ENCODE assay signal across 22 cellular contexts in the genomic region with DNA sequence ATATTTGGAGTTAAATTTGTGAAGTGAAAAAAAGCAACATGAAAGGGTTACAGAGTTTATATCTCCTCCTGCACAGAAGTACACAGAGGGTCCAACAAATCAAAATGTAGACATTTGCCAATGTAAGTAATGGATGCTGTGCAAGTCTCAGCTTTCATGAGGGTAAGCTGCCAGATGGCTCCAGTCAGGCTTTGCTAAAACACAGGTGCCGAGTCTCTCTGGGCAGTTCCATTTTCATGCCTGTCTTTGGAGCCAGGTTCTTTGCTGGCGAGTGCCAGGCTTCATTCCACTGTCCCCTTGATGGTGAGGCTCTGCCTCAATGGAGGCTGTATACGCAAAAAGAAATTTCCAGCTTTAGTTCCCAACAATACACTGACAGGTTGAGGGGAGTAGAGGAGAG.
"Had no signal": no experiment of that assay in that cellular context is flagged by ENCODE, and none has a peak within 500 bp of the region (broad histone marks: within the 10 kb centered on the region; RNA-seq: fewer than 3 reads in every experiment).

No MANE protein-coding gene starts in this region.

- H3K9me3 Mint-ChIP-seq: activated naive CD8-positive, alpha-beta T cell treated with anti-CD3 and anti-CD28 coated beads, Interleukin-2, amount 10 ng/mL, durations not matched to agents 7 days and 5 days; memory B cell; nephron progenitor cell; stimulated activated effector memory CD8-positive, alpha-beta T cell treated with anti-CD3 and anti-CD28 coated beads, Interleukin-12 subunit alpha, Interleukin-12 subunit beta, amount 100 ng/mL, for 72 hours; stimulated activated naive CD8-positive, alpha-beta T cell treated with anti-CD3 and anti-CD28 coated beads, Interleukin-15, amount 100 ng/mL, for 72 hours had no signal

- H3K27ac ChIP-seq: epithelial cell of prostate, gastroesophageal sphincter, heart left ventricle, parathyroid adenoma, right lobe of liver, skin epidermis, suprapubic skin, tibial nerve had no signal

- H3K4me3 Mint-ChIP-seq: activated naive CD8-positive, alpha-beta T cell treated with anti-CD3 and anti-CD28 coated beads, Interleukin-2, amount 10 ng/mL, durations not matched to agents 7 days and 5 days; memory B cell; nephron progenitor cell; stimulated activated effector memory CD8-positive, alpha-beta T cell treated with anti-CD3 and anti-CD28 coated beads, Interleukin-12 subunit alpha, Interleukin-12 subunit beta, amount 100 ng/mL, for 72 hours; stimulated activated naive CD8-positive, alpha-beta T cell treated with anti-CD3 and anti-CD28 coated beads, Interleukin-15, amount 100 ng/mL, for 72 hours had no signal

- H3K36me3 Mint-ChIP-seq: activated naive CD8-positive, alpha-beta T cell treated with anti-CD3 and anti-CD28 coated beads, Interleukin-2, amount 10 ng/mL, durations not matched to agents 7 days and 5 days; memory B cell; stimulated activated effector memory CD8-positive, alpha-beta T cell treated with anti-CD3 and anti-CD28 coated beads, Interleukin-12 subunit alpha, Interleukin-12 subunit beta, amount 100 ng/mL, for 72 hours had no signal

- H3K9me3 ChIP-seq: gastroesophageal sphincter, heart left ventricle, right lobe of liver, suprapubic skin, tibial nerve had no signal

- H3K27me3 Mint-ChIP-seq: memory B cell; stimulated activated naive CD8-positive, alpha-beta T cell treated with anti-CD3 and anti-CD28 coated beads, Interleukin-15, amount 100 ng/mL, for 72 hours had no signal

- H3K4me1 Mint-ChIP-seq: activated naive CD8-positive, alpha-beta T cell treated with anti-CD3 and anti-CD28 coated beads, Interleukin-2, amount 10 ng/mL, durations not matched to agents 7 days and 5 days; memory B cell; stimulated activated effector memory CD8-positive, alpha-beta T cell treated with anti-CD3 and anti-CD28 coated beads, Interleukin-12 subunit alpha, Interleukin-12 subunit beta, amount 100 ng/mL, for 72 hours; stimulated activated naive CD8-positive, alpha-beta T cell treated with anti-CD3 and anti-CD28 coated beads, Interleukin-15, amount 100 ng/mL, for 72 hours had no signal

- H3K27me3 ChIP-seq: gastroesophageal sphincter, heart left ventricle, right lobe of liver, suprapubic skin, tibial nerve had no signal

- ATAC-seq: gastroesophageal sphincter; heart left ventricle; right lobe of liver; stimulated activated effector memory CD8-positive, alpha-beta T cell treated with anti-CD3 and anti-CD28 coated beads, Interleukin-12 subunit alpha, Interleukin-12 subunit beta, amount 100 ng/mL, for 72 hours; stimulated activated naive CD8-positive, alpha-beta T cell treated with anti-CD3 and anti-CD28 coated beads, Interleukin-15, amount 100 ng/mL, for 72 hours had no signal

- H3K4me1 ChIP-seq: gastroesophageal sphincter, parathyroid adenoma, right lobe of liver, suprapubic skin, tibial nerve had no signal

- H3K27ac Mint-ChIP-seq: activated naive CD8-positive, alpha-beta T cell treated with anti-CD3 and anti-CD28 coated beads, Interleukin-2, amount 10 ng/mL, durations not matched to agents 7 days and 5 days; memory B cell; nephron progenitor cell; stimulated activated effector memory CD8-positive, alpha-beta T cell treated with anti-CD3 and anti-CD28 coated beads, Interleukin-12 subunit alpha, Interleukin-12 subunit beta, amount 100 ng/mL, for 72 hours; stimulated activated naive CD8-positive, alpha-beta T cell treated with anti-CD3 and anti-CD28 coated beads, Interleukin-15, amount 100 ng/mL, for 72 hours had no signal

- H3K36me3 ChIP-seq: gastroesophageal sphincter, heart left ventricle, right lobe of liver, suprapubic skin, tibial nerve had no signal

- H3K4me3 ChIP-seq: gastroesophageal sphincter, heart left ventricle, right lobe of liver, skin epidermis, suprapubic skin, tibial nerve had no signal

- DNase-seq: activated CD4-positive, alpha-beta T cell treated with anti-CD3 and anti-CD28 coated beads for 4 hours; activated CD4-positive, alpha-beta T cell treated with anti-CD3 and anti-CD28 coated beads, Interleukin-2, amount 50 U/mL, for 48 hours; activated CD4-positive, CD25-positive, alpha-beta regulatory T cell; activated CD8-positive, alpha-beta memory T cell treated with anti-CD3 and anti-CD28 coated beads, Interleukin-2, amount 50 U/mL, for 48 hours; activated naive CD4-positive, alpha-beta T cell treated with Interleukin-2 at 50 U/mL for 16 hours; activated naive CD8-positive, alpha-beta T cell treated with anti-CD3 and anti-CD28 coated beads, Interleukin-2, amount 10 ng/mL, durations not matched to agents 7 days and 5 days; activated T-cell treated with anti-CD3 and anti-CD28 coated beads, Interleukin-2, amount 50 U/mL, for 48 hours; amniotic stem cell; heart left ventricle; nephron progenitor cell; nucleus accumbens; right lobe of liver; stimulated activated CD4-positive, alpha-beta T cell treated with anti-CD3 and anti-CD28 coated beads, Interleukin-1b, Interleukin-23, amount 100 ng/mL, for 48 hours; stimulated activated naive CD8-positive, alpha-beta T cell treated with anti-CD3 and anti-CD28 coated beads, Interleukin-15, amount 100 ng/mL, for 72 hours had no signal
